Comparison of ENCODE assay signal across 24 cellular contexts in genomic region chr19:38880882-38881609, GRCh38. TPM values are rescaled to one million over a fixed set of nuclear protein-coding genes. Genes with fewer than 3 reads are reported as not detected.
DNase-seq lines count a peak whose midpoint lies in the region; ATAC-seq and TF ChIP-seq lines count a peak whose summit lies in the region.
"Had no signal": no experiment of that assay in that cellular context is flagged by ENCODE, and none has a peak within 500 bp of the region (broad histone marks: within the 10 kb centered on the region; RNA-seq: fewer than 3 reads in every experiment).

No MANE protein-coding gene starts in this region.

- no peaks in the 10 kb centered on the region for H3K36me3 ChIP-seq in Karpas-422 (ENCODE audit: insufficient read depth, low read length)

- no peak for ATAC-seq in activated T-helper 17 cell treated with anti-CD3 and anti-CD28 coated beads, Interleukin-2, amount 50 U/mL, for 72 hours (replicated peaks)
- no peak for ATAC-seq in stimulated activated memory B cell treated with anti-CD40 and anti-IgM and Interleukin-4, amounts not matched to agents 10 μg/mL and 1 μg/mL and 100 μg/mL, for 72 hours
- no peak for ATAC-seq in GM18498 (IDR thresholded peaks at IDR 0.05; ENCODE audit: unreplicated experiment)
- ATAC-seq: HCT116; HepG2; left lung; stimulated activated naive CD8-positive, alpha-beta T cell treated with anti-CD3 and anti-CD28 coated beads, Interleukin-15, amount 100 ng/mL, for 72 hours had no signal

- no peak overlapping the region for H3K4me3 Mint-ChIP-seq in activated naive CD4-positive, alpha-beta T cell treated with anti-CD3 and anti-CD28 coated beads, Interleukin-2, amount 10 ng/mL, durations not matched to agents 7 days and 5 days
- no peak overlapping the region for H3K4me3 Mint-ChIP-seq in activated T-helper 17 cell treated with anti-CD3 and anti-CD28 coated beads, Interleukin-2, amount 50 U/mL, for 72 hours
- no peak overlapping the region for H3K4me3 Mint-ChIP-seq in stimulated activated memory B cell treated with anti-CD40 and anti-IgM and Interleukin-4, amounts not matched to agents 10 μg/mL and 1 μg/mL and 100 μg/mL, for 72 hours
- H3K4me3 Mint-ChIP-seq in mesothelial cell of epicardium = no peak overlapping the region
- H3K4me3 Mint-ChIP-seq: brain; stimulated activated naive CD8-positive, alpha-beta T cell treated with anti-CD3 and anti-CD28 coated beads, Interleukin-15, amount 100 ng/mL, for 72 hours had no signal

- no peaks in the 10 kb centered on the region for H3K9me2 ChIP-seq in Karpas-422 (replicated peaks; ENCODE audit: insufficient read depth, low read length)

- H3K79me2 ChIP-seq in Karpas-422 (ENCODE audit: low read length) = peaks cover 20% of the 10 kb centered on the region

- no peak overlapping the region for H3K9ac ChIP-seq in Karpas-422 (ENCODE audit: low read length)

- no peaks in the 10 kb centered on the region for H3K27me3 ChIP-seq in Karpas-422 (ENCODE audit: low read length)
- H3K27me3 ChIP-seq: left lung, transverse colon had no signal

- no peak overlapping the region for H3K4me2 ChIP-seq in Karpas-422 (ENCODE audit: low read depth, low read length, poor library complexity, severe bottlenecking)

- no peaks in the 10 kb centered on the region for H3K27me3 Mint-ChIP-seq in activated naive CD4-positive, alpha-beta T cell treated with anti-CD3 and anti-CD28 coated beads, Interleukin-2, amount 10 ng/mL, durations not matched to agents 7 days and 5 days
- H3K27me3 Mint-ChIP-seq in activated T-helper 17 cell treated with anti-CD3 and anti-CD28 coated beads, Interleukin-2, amount 50 U/mL, for 72 hours = no peaks in the 10 kb centered on the region
- H3K27me3 Mint-ChIP-seq in stimulated activated memory B cell treated with anti-CD40 and anti-IgM and Interleukin-4, amounts not matched to agents 10 μg/mL and 1 μg/mL and 100 μg/mL, for 72 hours = no peaks in the 10 kb centered on the region
- H3K27me3 Mint-ChIP-seq in mesothelial cell of epicardium (ENCODE audit: low read depth) = no peaks in the 10 kb centered on the region
- H3K27me3 Mint-ChIP-seq: brain; stimulated activated naive CD8-positive, alpha-beta T cell treated with anti-CD3 and anti-CD28 coated beads, Interleukin-15, amount 100 ng/mL, for 72 hours had no signal

- peaks cover 24% of the 10 kb centered on the region for H3K4me1 ChIP-seq in Karpas-422 (ENCODE audit: low read length)

- peak overlapping the region; percentile 82 for H3K27ac Mint-ChIP-seq in activated naive CD4-positive, alpha-beta T cell treated with anti-CD3 and anti-CD28 coated beads, Interleukin-2, amount 10 ng/mL, durations not matched to agents 7 days and 5 days
- peak overlapping the region; percentile 25 for H3K27ac Mint-ChIP-seq in activated T-helper 17 cell treated with anti-CD3 and anti-CD28 coated beads, Interleukin-2, amount 50 U/mL, for 72 hours
- peak overlapping the region; percentile 100 for H3K27ac Mint-ChIP-seq in stimulated activated memory B cell treated with anti-CD40 and anti-IgM and Interleukin-4, amounts not matched to agents 10 μg/mL and 1 μg/mL and 100 μg/mL, for 72 hours
- H3K27ac Mint-ChIP-seq in mesothelial cell of epicardium = no peak overlapping the region

- H3K27ac ChIP-seq in Karpas-422 (ENCODE audit: low read length) = no peak overlapping the region
- H3K27ac ChIP-seq: left lung, SK-N-MC, transverse colon had no signal

- CTCF ChIA-PET in activated naive CD4-positive, alpha-beta T cell treated with anti-CD3 and anti-CD28 coated beads, Interleukin-2, amount 10 ng/mL, durations not matched to agents 7 days and 5 days (lab: Charles Lee) = no interaction called here

- H3K9me3 ChIP-seq in Karpas-422 (ENCODE audit: low read length) = no peaks in the 10 kb centered on the region
- H3K9me3 ChIP-seq: left lung, transverse colon had no signal

- DNase-seq in activated naive CD4-positive, alpha-beta T cell treated with anti-CD3 and anti-CD28 coated beads, Interleukin-2, amount 10 ng/mL, durations not matched to agents 7 days and 5 days = no peak
- no peak for DNase-seq in activated naive CD4-positive, alpha-beta T cell treated with anti-CD3 and anti-CD28 coated beads, Interleukin-2, amount 50 U/mL, for 16 hours
- DNase-seq in hepatic stellate cell (ENCODE audit: low spot score) (peak; percentile 2), mesothelial cell of epicardium (ENCODE audit: low spot score in 2 of 2, unreplicated experiment in 2 of 2) (no peak), Karpas-422 (no peak)
- DNase-seq: activated CD8-positive, alpha-beta memory T cell treated with anti-CD3 and anti-CD28 coated beads, Interleukin-2, amount 50 U/mL, for 48 hours; activated gamma-delta T cell treated with Interleukin-2 at 50 U/mL for 16 hours; DND-41; midbrain; NCI-H1436; NCI-H524 treated with DMSO at 0.1 percent for 48 hours; stimulated activated naive CD8-positive, alpha-beta T cell treated with anti-CD3 and anti-CD28 coated beads, Interleukin-15, amount 100 ng/mL, for 72 hours; transverse colon had no signal

- H3K36me3 Mint-ChIP-seq in activated naive CD4-positive, alpha-beta T cell treated with anti-CD3 and anti-CD28 coated beads, Interleukin-2, amount 10 ng/mL, durations not matched to agents 7 days and 5 days = peaks cover 14% of the 10 kb centered on the region
- peaks cover 33% of the 10 kb centered on the region for H3K36me3 Mint-ChIP-seq in activated T-helper 17 cell treated with anti-CD3 and anti-CD28 coated beads, Interleukin-2, amount 50 U/mL, for 72 hours (ENCODE audit: low read depth)
- peaks cover 24% of the 10 kb centered on the region for H3K36me3 Mint-ChIP-seq in stimulated activated memory B cell treated with anti-CD40 and anti-IgM and Interleukin-4, amounts not matched to agents 10 μg/mL and 1 μg/mL and 100 μg/mL, for 72 hours
- H3K36me3 Mint-ChIP-seq in mesothelial cell of epicardium = peaks cover 14% of the 10 kb centered on the region

- H2AFZ ChIP-seq in Karpas-422 (ENCODE audit: low read length) = no peak overlapping the region

- no peak for TF ChIP-seq CTCF in mesothelial cell of epicardium (IDR thresholded peaks at IDR 0.05; ENCODE audit: unreplicated experiment)

- H4K20me1 ChIP-seq in Karpas-422 (ENCODE audit: insufficient read depth, low read depth, low read length) = no peaks in the 10 kb centered on the region

- H3K4me1 Mint-ChIP-seq in activated naive CD4-positive, alpha-beta T cell treated with anti-CD3 and anti-CD28 coated beads, Interleukin-2, amount 10 ng/mL, durations not matched to agents 7 days and 5 days = peaks cover 43% of the 10 kb centered on the region
- H3K4me1 Mint-ChIP-seq in activated T-helper 17 cell treated with anti-CD3 and anti-CD28 coated beads, Interleukin-2, amount 50 U/mL, for 72 hours = peaks cover 14% of the 10 kb centered on the region
- peaks cover 46% of the 10 kb centered on the region for H3K4me1 Mint-ChIP-seq in stimulated activated memory B cell treated with anti-CD40 and anti-IgM and Interleukin-4, amounts not matched to agents 10 μg/mL and 1 μg/mL and 100 μg/mL, for 72 hours
- H3K4me1 Mint-ChIP-seq in mesothelial cell of epicardium = peaks cover 8% of the 10 kb centered on the region

- no peak overlapping the region for H3K4me3 ChIP-seq in Karpas-422 (ENCODE audit: low read length)
- H3K4me3 ChIP-seq: left lung, SK-N-MC, transverse colon had no signal

- no peaks in the 10 kb centered on the region for H3K9me3 Mint-ChIP-seq in activated naive CD4-positive, alpha-beta T cell treated with anti-CD3 and anti-CD28 coated beads, Interleukin-2, amount 10 ng/mL, durations not matched to agents 7 days and 5 days
- no peaks in the 10 kb centered on the region for H3K9me3 Mint-ChIP-seq in activated T-helper 17 cell treated with anti-CD3 and anti-CD28 coated beads, Interleukin-2, amount 50 U/mL, for 72 hours
- H3K9me3 Mint-ChIP-seq in stimulated activated memory B cell treated with anti-CD40 and anti-IgM and Interleukin-4, amounts not matched to agents 10 μg/mL and 1 μg/mL and 100 μg/mL, for 72 hours = no peaks in the 10 kb centered on the region
- no peaks in the 10 kb centered on the region for H3K9me3 Mint-ChIP-seq in mesothelial cell of epicardium
- H3K9me3 Mint-ChIP-seq: brain; stimulated activated naive CD8-positive, alpha-beta T cell treated with anti-CD3 and anti-CD28 coated beads, Interleukin-15, amount 100 ng/mL, for 72 hours had no signal

RNA-seq across cellular contexts. Expression of gene RINL, which starts 3.0 kb away (rescaled TPM):
- 100 to 1,000 TPM in 1 of 2 donors, 10 to 100 TPM in 1; 92.3 to 156 TPM for total RNA-seq in activated T-helper 17 cell treated with anti-CD3 and anti-CD28 coated beads, Interleukin-2, amount 50 U/mL, for 72 hours
- total RNA-seq in mesothelial cell of epicardium = 2.1 to 3.3 TPM (median 2.3 TPM) in 3 replicates
- total RNA-seq in Karpas-422 (2014; rRNA removed; shearing (Covaris generic); ENCODE audit: low replicate concordance) = 69.3 and 77.5 TPM in 2 replicates

RNA-seq across cellular contexts. Expression of gene SIRT2, which starts 18.4 kb away (rescaled TPM):
- 10 to 100 TPM; 37.9 to 41.2 TPM for total RNA-seq in activated T-helper 17 cell treated with anti-CD3 and anti-CD28 coated beads, Interleukin-2, amount 50 U/mL, for 72 hours
- 45.2 to 46.5 TPM (median 45.7 TPM) in 3 replicates for total RNA-seq in mesothelial cell of epicardium
- total RNA-seq in Karpas-422 (2014; rRNA removed; shearing (Covaris generic); ENCODE audit: low replicate concordance) = 19.5 and 24.7 TPM in 2 replicates

RNA-seq across cellular contexts. Expression of gene NFKBIB, which starts 18.7 kb away (rescaled TPM):
- 10 to 100 TPM; 41.2 to 68.7 TPM for total RNA-seq in activated T-helper 17 cell treated with anti-CD3 and anti-CD28 coated beads, Interleukin-2, amount 50 U/mL, for 72 hours
- total RNA-seq in mesothelial cell of epicardium = 13.4 to 13.9 TPM (median 13.5 TPM) in 3 replicates
- total RNA-seq in Karpas-422 (2014; rRNA removed; shearing (Covaris generic); ENCODE audit: low replicate concordance) = 13.5 and 18.7 TPM in 2 replicates

RNA-seq across cellular contexts. Expression of gene CCER2, which starts 30.9 kb away (rescaled TPM):
- total RNA-seq in activated T-helper 17 cell treated with anti-CD3 and anti-CD28 coated beads, Interleukin-2, amount 50 U/mL, for 72 hours = under 1 TPM; 0.24 to 0.86 TPM
- total RNA-seq in mesothelial cell of epicardium = 1.8 to 2.2 TPM (median 2.0 TPM) in 3 replicates
- 3.1 TPM in 1 of 2 replicates, not detected in the other for total RNA-seq in Karpas-422 (2014; rRNA removed; shearing (Covaris generic); ENCODE audit: low replicate concordance)
- total RNA-seq: HepG2, left lung, MCF 10A, pulmonary artery endothelial cell, RPMI7951, transverse colon had no signal

RNA-seq across cellular contexts. Expression of gene HNRNPL, which starts 31.3 kb away (rescaled TPM):
- total RNA-seq in activated T-helper 17 cell treated with anti-CD3 and anti-CD28 coated beads, Interleukin-2, amount 50 U/mL, for 72 hours = 100 to 1,000 TPM; 476 to 617 TPM
- total RNA-seq in mesothelial cell of epicardium = 423 to 443 TPM (median 425 TPM) in 3 replicates
- 212 and 217 TPM in 2 replicates for total RNA-seq in Karpas-422 (2014; rRNA removed; shearing (Covaris generic); ENCODE audit: low replicate concordance)

Comparison
In these comparisons a context has a peak if more than half of its experiments do, and no peak if none do; other contexts are left out.
1. RNA of gene RINL, which starts 3.0 kb away (total RNA-seq): 92.3 to 156 TPM in activated T-helper 17 cell treated with anti-CD3 and anti-CD28 coated beads, Interleukin-2, amount 50 U/mL, for 72 hours and 69.3 to 77.5 TPM in Karpas-422; 2.1 to 3.3 TPM in mesothelial cell of epicardium; every median in the first group is over 10 times any median in the second.